ENCODE assay signal across 8 cellular contexts in genomic region chr7:137820677-137821420, GRCh38. TPM values are rescaled to one million over a fixed set of nuclear protein-coding genes. Genes with fewer than 3 reads are reported as not detected.
DNase-seq lines count a peak whose midpoint lies in the region; ATAC-seq and TF ChIP-seq lines count a peak whose summit lies in the region.

No MANE protein-coding gene starts in this region.

- CTCF ChIA-PET in IMR-90 (lab: Yijun Ruan, JAX): interaction anchor here (0.9 to 1.6 kb wide), 3 partner anchors 46 to 194 kb away, joined by 3 to 4 read pairs (median 3); no protein-coding TSS in a partner anchor

- intact Hi-C loops in IMR-90 (cut with micrococcal nuclease): no loop called here

- no peak overlapping the region for H3K4me3 ChIP-seq in IMR-90 (ENCODE audit: insufficient read depth, low read depth, low read length)

- H4K5ac ChIP-seq in IMR-90 (ENCODE audit: low read depth, low read length): no peak overlapping the region

- in situ Hi-C loops in IMR-90 (cut with MboI; ENCODE audit: low sequenced_read_pairs): no loop called here

- peak; percentile 89 for ATAC-seq in GM19023 (IDR thresholded peaks at IDR 0.05; ENCODE audit: unreplicated experiment)
- ATAC-seq in IMR-90 (ENCODE audit: low read depth): peak; percentile 69
- ATAC-seq in HG03460 (IDR thresholded peaks at IDR 0.05; ENCODE audit: unreplicated experiment): no peak
- no peak for ATAC-seq in HG03039 (IDR thresholded peaks at IDR 0.05; ENCODE audit: unreplicated experiment)

- H3K27me3 ChIP-seq in IMR-90 (ENCODE audit: control insufficient read depth, insufficient read depth, low read length): no peaks in the 10 kb centered on the region

- TF ChIP-seq CTCF in IMR-90 (conservative IDR thresholded peaks at IDR 0.05; ENCODE audit: low read depth, low read length): no peak

- H3K56ac ChIP-seq in IMR-90 (ENCODE audit: extremely low read depth, insufficient read depth, low read length): no peak overlapping the region

- H3K4me1 ChIP-seq in IMR-90 (ENCODE audit: control insufficient read depth, insufficient read depth, low read length): peaks cover 11% of the 10 kb centered on the region

- H2BK5ac ChIP-seq in IMR-90 (ENCODE audit: low read depth, low read length, poor library complexity, severe bottlenecking): no peak overlapping the region

- dilution Hi-C loops in IMR-90 (cut with HindIII; ENCODE audit: low sequenced_read_pairs, unreplicated experiment): no loop called here

- TF ChIP-seq RAD21 in IMR-90 (IDR thresholded peaks at IDR 0.05; ENCODE audit: low read length): no peak

- 0 out of 2 replicates have a peak overlapping the region, but pooled peaks have one; percentile 49 for H2BK20ac ChIP-seq in IMR-90 (ENCODE audit: low read depth, low read length)

- H3K9me3 ChIP-seq in IMR-90 (ENCODE audit: control insufficient read depth, insufficient read depth, low read length): no peaks in the 10 kb centered on the region

- no peak overlapping the region for H3K4me2 ChIP-seq in IMR-90 (ENCODE audit: low read depth, low read length)

- H2BK15ac ChIP-seq in IMR-90 (ENCODE audit: low read depth, low read length): 0 out of 3 replicates have a peak overlapping the region, but pooled peaks have one; percentile 50

- H4K20me1 ChIP-seq in IMR-90 (ENCODE audit: insufficient read depth, low read length): no peaks in the 10 kb centered on the region

- no peak overlapping the region for H3K27ac ChIP-seq in IMR-90 (ENCODE audit: insufficient read depth, low read length)

- peaks cover 2 to 3% of the 10 kb centered on the region in 2 experiments; a peak in 2 of 4 replicates for H3K79me1 ChIP-seq in IMR-90 (ENCODE audit: low read depth in 1 of 2, low read length in 2 of 2)

- H3K9ac ChIP-seq in IMR-90 (ENCODE audit: low read depth, low read length): no peak overlapping the region

- peak overlapping the region; percentile 17 for H4K91ac ChIP-seq in IMR-90 (ENCODE audit: insufficient read depth, low read depth, low read length)

- POLR2A ChIA-PET in IMR-90 (lab: Charles Lee; ENCODE audit: unreplicated experiment): no interaction called here

- 10% methylated on average over 2 of the region's 8 CpGs; no CpG with 5 or more reads in 1 of the 2 experiments for WGBS in IMR-90 (ENCODE audit: extremely low coverage in 2 of 2, insufficient read length in 1 of 2), 2 experiments

- peak overlapping the region; percentile 81; the same call in 1 of the 2 replicates for H3K23ac ChIP-seq in IMR-90 (ENCODE audit: low read depth, low read length)

- H3K4ac ChIP-seq in IMR-90 (ENCODE audit: low read depth, low read length): peak overlapping the region; percentile 71

- peaks cover 16% of the 10 kb centered on the region for H3K9me1 ChIP-seq in IMR-90 (ENCODE audit: insufficient read depth, low read length)

- BruUV-seq in IMR-90 (replicated peaks; lab: Mats Ljungman, UMichigan): no TSS peak

- no peaks in the 10 kb centered on the region for H3K36me3 ChIP-seq in IMR-90 (ENCODE audit: control insufficient read depth, insufficient read depth, low read length)

- no peak overlapping the region for H3K18ac ChIP-seq in IMR-90 (ENCODE audit: low read depth, low read length)

- DNase-seq in IMR-90: peak; percentile 83
- DNase-seq in cerebellum (ENCODE audit: low spot score): peak; percentile 52
- DNase-seq in midbrain (lab: John Stamatoyannopoulos, UW): peak; percentile 30
- no peak for DNase-seq in stimulated activated CD4-positive, alpha-beta T cell treated with anti-CD3 and anti-CD28 coated beads, Interleukin-4, amount 100 ng/mL, for 24 hours
- no peak for DNase-seq in SW 1271 (lab: John Stamatoyannopoulos, UW)

- peak overlapping the region; percentile 52 for H2AK9ac ChIP-seq in IMR-90 (replicated peaks; ENCODE audit: low read depth, low read length, poor library complexity)

- H4K8ac ChIP-seq in IMR-90 (ENCODE audit: low read depth in 2 of 2, low read length in 2 of 2): peak overlapping the region in 1 of 2 experiments; percentile 62; a peak in 2 of 4 replicates

- peak overlapping the region; percentile 64 for H3K14ac ChIP-seq in IMR-90 (replicated peaks; ENCODE audit: low read depth, low read length)

- H2BK120ac ChIP-seq in IMR-90 (ENCODE audit: low read depth, low read length): peak overlapping the region; percentile 65

- TF ChIP-seq POLR2A in IMR-90 (IDR thresholded peaks at IDR 0.05; ENCODE audit: low read depth, low read length): no peak

- H2AK5ac ChIP-seq in IMR-90 (ENCODE audit: low read depth, low read length): peak overlapping the region; percentile 8; the same call in 1 of the 2 replicates

- H2AFZ ChIP-seq in IMR-90 (replicated peaks; ENCODE audit: low read length, poor library complexity): peak overlapping the region; percentile 83

TF ChIP-seq in IMR-90, 13 proteins besides CTCF, POLR2A, EP300 and RAD21:
- no peak for TF ChIP-seq CEBPB (IDR thresholded peaks at IDR 0.05; ENCODE audit: low read depth, low read length)
- no peak for TF ChIP-seq BHLHE40 (IDR thresholded peaks at IDR 0.05; ENCODE audit: low read depth, low read length)
- no peak for TF ChIP-seq MXI1 (IDR thresholded peaks at IDR 0.05; ENCODE audit: borderline replicate concordance, low read depth, low read length)
- TF ChIP-seq MAFK (IDR thresholded peaks at IDR 0.05; ENCODE audit: low read depth, low read length): no peak
- TF ChIP-seq FOS (IDR thresholded peaks at IDR 0.05; ENCODE audit: low read depth, low read length): no peak
- TF ChIP-seq NFE2L2 (IDR thresholded peaks at IDR 0.05; ENCODE audit: low read depth, low read length): no peak
- no peak for TF ChIP-seq CHD1 (IDR thresholded peaks at IDR 0.05; ENCODE audit: low read depth, low read length)
- no peak for TF ChIP-seq RCOR1 (IDR thresholded peaks at IDR 0.05; ENCODE audit: insufficient replicate concordance, low read length)
- TF ChIP-seq USF2 (IDR thresholded peaks at IDR 0.05; ENCODE audit: low read depth, low read length): no peak
- TF ChIP-seq RFX5 (IDR thresholded peaks at IDR 0.05; ENCODE audit: low read depth, low read length): no peak

RNA-seq across cellular contexts. Expression of gene DGKI, which starts 25.9 kb away (rescaled TPM):
- 15.3 and 15.8 TPM in 2 replicates for total RNA-seq in IMR-90 (2012; rRNA removed)
- 3.8 and 3.9 TPM in 2 replicates for polyA plus RNA-seq in IMR-90 (2012; rRNA removed)
- polyA plus RNA-seq in IMR-90 (2012; cell fraction: cytosol; rRNA removed): 1.8 and 2.6 TPM in 2 replicates
- polyA plus RNA-seq in IMR-90 (2012; cell fraction: nucleus; rRNA removed; ENCODE audit: low replicate concordance): 6.1 and 19.7 TPM in 2 replicates
- total RNA-seq in cerebellum: 79.2 TPM

Comparison
In these comparisons a context has a peak if more than half of its experiments do, and no peak if none do; other contexts are left out.
1. ATAC-seq: peak in GM19023 (single experiment) and IMR-90 (single experiment); none in HG03460 (single experiment) and HG03039 (single experiment).
2. DNase-seq: peak in IMR-90 (single experiment), cerebellum (single experiment) and midbrain (single experiment); none in stimulated activated CD4-positive, alpha-beta T cell treated with anti-CD3 and anti-CD28 coated beads, Interleukin-4, amount 100 ng/mL, for 24 hours (single experiment) and SW 1271 (0 of 2).